8 cellular contexts compared by ENCODE assay signal in genomic region chr2:190648289-190649034, GRCh38. TPM values are rescaled to one million over a fixed set of nuclear protein-coding genes. Genes with fewer than 3 reads are reported as not detected.
DNase-seq lines count a peak whose midpoint lies in the region; ATAC-seq, FAIRE-seq and TF ChIP-seq lines count a peak whose summit lies in the region.

No MANE protein-coding gene starts in this region.

- peak; percentile 76 for FAIRE-seq in GM19239 (lab: Jason Lieb, UNC)

- H3K4me3 ChIP-seq in BLaER1 (peak overlapping the region; percentile 97), duodenal mucosa (ENCODE audit: low read depth in 1 of 2, low read length in 2 of 2) (peak overlapping the region; percentile 72 to 79), lung (peak overlapping the region; percentile 64)

- no peaks in the 10 kb centered on the region for H3K27me3 Mint-ChIP-seq in activated CD4-positive, alpha-beta memory T cell treated with anti-CD3 and anti-CD28 coated beads for 36 hours

- 1% methylated on average over 62 to 75 of the region's 78 CpGs for WGBS in lung, 2 donors

- H3K4me1 ChIP-seq in BLaER1, result peaks cover 18% of the 10 kb centered on the region
- H3K4me1 ChIP-seq in duodenal mucosa (ENCODE audit: control insufficient read depth in 1 of 2, insufficient read depth in 2 of 2, low read length in 2 of 2), result peaks cover 9 to 19% of the 10 kb centered on the region in 2 donors
- peaks cover 0 to 7% of the 10 kb centered on the region in 2 donors for H3K4me1 ChIP-seq in lung (ENCODE audit: control insufficient read depth in 2 of 2, insufficient read depth in 2 of 2, low read length in 2 of 2)

- peaks cover 38% of the 10 kb centered on the region for H3K4me1 Mint-ChIP-seq in activated CD4-positive, alpha-beta memory T cell treated with anti-CD3 and anti-CD28 coated beads for 36 hours (ENCODE audit: low read depth)

- H3K27ac Mint-ChIP-seq in activated CD4-positive, alpha-beta memory T cell treated with anti-CD3 and anti-CD28 coated beads for 36 hours, result peak overlapping the region; percentile 82

- ATAC-seq in HG03442 (IDR thresholded peaks at IDR 0.05; ENCODE audit: unreplicated experiment) (peak; percentile 74), lung (ENCODE audit: insufficient read depth, low FRiP score) (peak; percentile 91)

- POLR2A ChIA-PET in activated CD4-positive, alpha-beta memory T cell treated with anti-CD3 and anti-CD28 coated beads for 36 hours (lab: Charles Lee), result interaction anchor here (0.5 to 12.0 kb wide), 4 partner anchors 19 to 74 kb away, joined by 3 to 110 read pairs (median 5); no protein-coding TSS in a partner anchor

- peak overlapping the region; percentile 75 for H3K4me3 Mint-ChIP-seq in activated CD4-positive, alpha-beta memory T cell treated with anti-CD3 and anti-CD28 coated beads for 36 hours

- peaks cover 9% of the 10 kb centered on the region for H3K36me3 Mint-ChIP-seq in activated CD4-positive, alpha-beta memory T cell treated with anti-CD3 and anti-CD28 coated beads for 36 hours

- peak overlapping the region; percentile 89 for H3K4me2 ChIP-seq in BLaER1

- CTCF ChIA-PET in activated CD4-positive, alpha-beta memory T cell treated with anti-CD3 and anti-CD28 coated beads for 36 hours (lab: Charles Lee), result interaction anchor here (0.7 to 0.8 kb wide), 2 partner anchors 29 to 31 kb away, joined by 3 to 4 read pairs; no protein-coding TSS in a partner anchor

- no peak for TF ChIP-seq CTCF in lung (IDR thresholded peaks at IDR 0.05; ENCODE audit: control extremely low read depth, extremely low read depth)

- DNase-seq in GM19239 (ENCODE audit: insufficient read length, low spot score) (peak; percentile 75), NCI-H526 (lab: John Stamatoyannopoulos, UW) (peak; percentile 79 to 95), lung (ENCODE audit: low spot score) (peak; percentile 89)
- peak; percentile 85 for DNase-seq in activated CD4-positive, alpha-beta memory T cell treated with anti-CD3 and anti-CD28 coated beads for 36 hours
- DNase-seq in stimulated activated CD4-positive, alpha-beta T cell treated with anti-CD3 and anti-CD28 coated beads, TNF-alpha, amount 100 ng/mL, for 1 hour (ENCODE audit: low read depth in 3 of 3, low spot score in 1 of 3), result peak; percentile 77 to 88 (median 79)

- H3K9ac ChIP-seq in BLaER1 (peak overlapping the region; percentile 75), duodenal mucosa (ENCODE audit: low read depth in 1 of 2, low read length in 2 of 2) (peak overlapping the region; percentile 43 to 62)

- no peaks in the 10 kb centered on the region for H3K9me3 Mint-ChIP-seq in activated CD4-positive, alpha-beta memory T cell treated with anti-CD3 and anti-CD28 coated beads for 36 hours

- peak overlapping the region; percentile 60 for H3K27ac ChIP-seq in BLaER1
- H3K27ac ChIP-seq in duodenal mucosa (ENCODE audit: low read depth, low read length), result peak overlapping the region; percentile 69
- H3K27ac ChIP-seq in lung (ENCODE audit: low read depth in 1 of 2, low read length in 1 of 2), result peak overlapping the region; percentile 88 to 95

- intact Hi-C loops in activated CD4-positive, alpha-beta memory T cell treated with anti-CD3 and anti-CD28 coated beads for 36 hours (cut with micrococcal nuclease), result loop anchor here (1.0 to 5.0 kb wide), 5 partner anchors 30 to 240 kb away; partner anchors contain the start of gene MFSD6

- H3K9me3 ChIP-seq in BLaER1 (no peaks in the 10 kb centered on the region), duodenal mucosa (ENCODE audit: control insufficient read depth in 1 of 2, low read length in 2 of 2) (no peaks in the 10 kb centered on the region), lung (ENCODE audit: control insufficient read depth in 2 of 2, insufficient read depth in 1 of 2, low read length in 1 of 2) (no peaks in the 10 kb centered on the region)

- H4K20me1 ChIP-seq in BLaER1, result peaks cover 11% of the 10 kb centered on the region; the same call in 1 of the 2 replicates

- no peaks in the 10 kb centered on the region for H3K27me3 ChIP-seq in BLaER1
- no peaks in the 10 kb centered on the region for H3K27me3 ChIP-seq in duodenal mucosa (ENCODE audit: control insufficient read depth in 1 of 2, insufficient read depth in 2 of 2, low read length in 2 of 2)
- H3K27me3 ChIP-seq in lung (ENCODE audit: control insufficient read depth, insufficient read depth), result no peaks in the 10 kb centered on the region

- H3K36me3 ChIP-seq in BLaER1 (no peaks in the 10 kb centered on the region), duodenal mucosa (ENCODE audit: control insufficient read depth in 1 of 2, insufficient read depth in 2 of 2, low read length in 2 of 2) (no peaks in the 10 kb centered on the region), lung (ENCODE audit: control insufficient read depth in 2 of 2, insufficient read depth in 2 of 2, low read length in 2 of 2) (no peaks in the 10 kb centered on the region)

RNA-seq across cellular contexts. Expression of gene NAB1, which starts 0.4 kb away (rescaled TPM):
- total RNA-seq in activated CD4-positive, alpha-beta memory T cell treated with anti-CD3 and anti-CD28 coated beads for 36 hours, result 10 to 100 TPM; 48.7 to 51.5 TPM
- 10 to 100 TPM; 28.2 to 71.9 TPM for total RNA-seq in lung
- polyA plus RNA-seq in lung, result 10 to 100 TPM; 14.3 to 16.3 TPM

Comparison
In these comparisons a context has a peak if more than half of its experiments do, and no peak if none do; other contexts are left out.
1. Peak in every context shown above with its lines: DNase-seq, ATAC-seq, H3K4me3 ChIP-seq and H3K27ac ChIP-seq.